In genomic region chr4:147616849-147617172, GRCh38 we compare ENCODE assay signal across 8 cellular contexts. TPM values are rescaled to one million over a fixed set of nuclear protein-coding genes. Genes with fewer than 3 reads are reported as not detected.
DNase-seq lines count a peak whose midpoint lies in the region; ATAC-seq and TF ChIP-seq lines count a peak whose summit lies in the region.

No MANE protein-coding gene starts in this region.

- H3K4me1 Mint-ChIP-seq in CD8-positive, alpha-beta memory T cell, result peaks cover 38 to 49% (median 46%) of the 10 kb centered on the region in 3 donors

- no peaks in the 10 kb centered on the region for H3K27me3 ChIP-seq in CD8-positive, alpha-beta memory T cell (ENCODE audit: insufficient read depth, low read length, poor library complexity, severe bottlenecking)
- H3K27me3 ChIP-seq in OCI-LY3 (ENCODE audit: low read depth, low read length), result no peaks in the 10 kb centered on the region
- H3K27me3 ChIP-seq in fibroblast of lung (ENCODE audit: control insufficient read depth, insufficient read depth, low read length), result no peaks in the 10 kb centered on the region

- TF ChIP-seq CTCF in OCI-LY3 (IDR thresholded peaks at IDR 0.05; ENCODE audit: low read depth, low read length) (no peak), fibroblast of lung (conservative IDR thresholded peaks at IDR 0.05 in 1 of 2, IDR thresholded peaks at IDR 0.05 in 1 of 2; ENCODE audit: low read depth in 1 of 2, low read length in 2 of 2) (no peak)

- H3K79me2 ChIP-seq in OCI-LY3 (ENCODE audit: low read length) (peaks cover 38% of the 10 kb centered on the region), fibroblast of lung (ENCODE audit: control insufficient read depth, insufficient read depth, low read length) (peaks cover 22% of the 10 kb centered on the region)

- DNase-seq in CD8-positive, alpha-beta memory T cell, result no peak
- DNase-seq in fibroblast of lung (ENCODE audit: low read depth in 2 of 2), result no peak
- no peak for DNase-seq in skeletal muscle cell (ENCODE audit: low read depth)
- DNase-seq in activated CD8-positive, alpha-beta memory T cell treated with anti-CD3 and anti-CD28 coated beads, Interleukin-2, amount 50 U/mL, for 48 hours, result no peak
- no peak for DNase-seq in Kasumi-1 (lab: John Stamatoyannopoulos, UW)
- DNase-seq in cerebellum (ENCODE audit: low spot score), result no peak

- peak overlapping the region; percentile 89 to 100 (median 94) for H3K4me3 Mint-ChIP-seq in CD8-positive, alpha-beta memory T cell

- H3K9ac ChIP-seq in OCI-LY3 (ENCODE audit: low read length) (peak overlapping the region; percentile 61), fibroblast of lung (ENCODE audit: insufficient read depth, low read length) (no peak overlapping the region)

- H3K4me1 ChIP-seq in CD8-positive, alpha-beta memory T cell (ENCODE audit: insufficient read depth, low read length), result peaks cover 37% of the 10 kb centered on the region
- H3K4me1 ChIP-seq in OCI-LY3 (ENCODE audit: low read length) (peaks cover 13% of the 10 kb centered on the region), fibroblast of lung (ENCODE audit: control insufficient read depth, extremely low read depth, insufficient read depth, low read length) (no peaks in the 10 kb centered on the region)

- POLR2A ChIA-PET in CD8-positive, alpha-beta memory T cell (lab: Charles Lee), result interaction anchor here (0.6 to 2.2 kb wide), 5 partner anchors 13 to 1095 kb away, joined by 3 to 34 read pairs (median 8); partner anchors contain the start of genes NR3C2 and PRMT9

- H2AFZ ChIP-seq in OCI-LY3 (ENCODE audit: low read depth, low read length) (peak overlapping the region; percentile 92), fibroblast of lung (ENCODE audit: low read length) (peak overlapping the region; percentile 85)

- peak overlapping the region; percentile 82 to 100 (median 96) for H3K27ac Mint-ChIP-seq in CD8-positive, alpha-beta memory T cell

- H3K27me3 Mint-ChIP-seq in CD8-positive, alpha-beta memory T cell, result peaks cover 0 to 3% of the 10 kb centered on the region in 2 donors

- H3K27ac ChIP-seq in CD8-positive, alpha-beta memory T cell (ENCODE audit: low read depth, low read length), result peak overlapping the region; percentile 89
- H3K27ac ChIP-seq in OCI-LY3 (ENCODE audit: low read length) (no peak overlapping the region), fibroblast of lung (ENCODE audit: insufficient read depth, low read length) (no peak overlapping the region)

- H4K20me1 ChIP-seq in OCI-LY3 (ENCODE audit: insufficient read depth, low read length) (no peaks in the 10 kb centered on the region), fibroblast of lung (ENCODE audit: control insufficient read depth, extremely low read depth, insufficient read depth, low read length) (no peaks in the 10 kb centered on the region)

- CTCF ChIA-PET in CD8-positive, alpha-beta memory T cell (lab: Charles Lee), result interaction anchor here (0.8 to 2.3 kb wide), 7 partner anchors 9 to 250 kb away, joined by 3 to 9 read pairs (median 3); no protein-coding TSS in a partner anchor

- H3K9me3 Mint-ChIP-seq in CD8-positive, alpha-beta memory T cell, result no peaks in the 10 kb centered on the region

- no peaks in the 10 kb centered on the region for H3K36me3 ChIP-seq in CD8-positive, alpha-beta memory T cell (ENCODE audit: insufficient read depth, low read length)
- H3K36me3 ChIP-seq in OCI-LY3 (replicated peaks; ENCODE audit: low read depth, low read length), result peaks cover 8% of the 10 kb centered on the region
- H3K36me3 ChIP-seq in fibroblast of lung (ENCODE audit: control insufficient read depth, insufficient read depth, low read length), result no peaks in the 10 kb centered on the region

- H3K36me3 Mint-ChIP-seq in CD8-positive, alpha-beta memory T cell, result peaks cover 6 to 29% (median 9%) of the 10 kb centered on the region in 3 donors

- H3K9me3 ChIP-seq in CD8-positive, alpha-beta memory T cell (ENCODE audit: low read length), result no peaks in the 10 kb centered on the region
- H3K9me3 ChIP-seq in OCI-LY3 (ENCODE audit: insufficient read depth, low read length) (no peaks in the 10 kb centered on the region), fibroblast of lung (ENCODE audit: control insufficient read depth, insufficient read depth, low read depth, low read length) (no peaks in the 10 kb centered on the region)

- peak; percentile 7 for ATAC-seq in GM21786 (IDR thresholded peaks at IDR 0.05; ENCODE audit: unreplicated experiment)

- H3K4me2 ChIP-seq in OCI-LY3 (ENCODE audit: low read length), result peak overlapping the region; percentile 84
- H3K4me2 ChIP-seq in fibroblast of lung (ENCODE audit: extremely low read depth, insufficient read depth, low read length), result peak overlapping the region; percentile 75

- H3K4me3 ChIP-seq in CD8-positive, alpha-beta memory T cell (ENCODE audit: low read length), result peak overlapping the region; percentile 95
- H3K4me3 ChIP-seq in OCI-LY3 (ENCODE audit: low read length) (peak overlapping the region; percentile 86), fibroblast of lung (replicated peaks in 1 of 4; ENCODE audit: control extremely low read depth in 1 of 4, insufficient read depth in 1 of 4, low read depth in 3 of 4, low read length in 4 of 4) (peak overlapping the region; percentile 75 to 99 (median 87)), skeletal muscle cell (ENCODE audit: low read depth, low read length) (peak overlapping the region; percentile 77)

RNA-seq across cellular contexts. Expression of gene TMEM184C, which starts 0.4 kb away (rescaled TPM):
- total RNA-seq in CD8-positive, alpha-beta memory T cell, result 10 to 100 TPM; 31.6 to 35.9 TPM
- polyA plus RNA-seq in CD8-positive, alpha-beta memory T cell, result 26.8 TPM
- 32.6 and 34.3 TPM in 2 replicates for total RNA-seq in fibroblast of lung
- polyA plus RNA-seq in fibroblast of lung, result 23.7 and 30.6 TPM in 2 replicates
- polyA plus RNA-seq in fibroblast of lung (2012), result 20.5 and 24.8 TPM in 2 replicates
- polyA minus RNA-seq in fibroblast of lung (ENCODE audit: low replicate concordance), result 13.6 and 21.0 TPM in 2 replicates
- 40.6 TPM for total RNA-seq in cerebellum
